26 cellular contexts compared by ENCODE assay signal in the genomic region with DNA sequence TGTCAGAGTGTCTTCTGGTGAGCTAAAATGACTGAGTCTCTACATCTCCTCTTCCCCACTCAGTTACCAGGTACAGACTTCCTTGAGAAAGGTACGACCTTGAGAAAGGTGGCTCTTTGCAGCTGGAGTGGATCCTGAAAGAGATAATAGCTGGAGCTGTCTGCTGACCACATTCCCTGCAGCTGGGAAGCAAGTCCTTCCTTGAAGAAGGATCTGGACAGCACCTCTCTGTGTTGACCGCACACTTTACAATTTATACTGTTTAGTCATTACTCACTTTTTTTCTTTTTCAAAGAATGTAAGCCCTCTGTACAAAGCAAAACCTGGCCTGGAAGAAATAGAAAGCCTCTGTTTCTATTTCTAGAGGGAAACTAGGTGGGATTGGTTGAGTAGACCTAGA.
"Had no signal": no experiment of that assay in that cellular context is flagged by ENCODE, and none has a peak within 500 bp of the region (broad histone marks: within the 10 kb centered on the region; RNA-seq: fewer than 3 reads in every experiment).

No MANE protein-coding gene starts in this region.

- H3K27ac ChIP-seq: brain microvascular endothelial cell, colonic mucosa, esophagus muscularis mucosa, psoas muscle, skin epidermis, suprapubic skin, transverse colon, vagina, VCaP had no signal

- DNase-seq: activated CD4-positive, alpha-beta T cell treated with anti-CD3 and anti-CD28 coated beads, Interleukin-2, amount 50 U/mL, for 48 hours; activated gamma-delta T cell treated with Interleukin-2 at 50 U/mL for 16 hours; activated T-cell treated with anti-CD3 and anti-CD28 coated beads for 4 hours; amniotic stem cell; brain microvascular endothelial cell; central memory CD4-positive, alpha-beta T cell; colonic mucosa; effector CD4-positive, alpha-beta T cell; immature natural killer cell; left cardiac atrium; naive thymus-derived CD8-positive, alpha-beta T cell; psoas muscle; right cardiac atrium; stimulated activated CD4-positive, alpha-beta T cell treated with anti-CD3 and anti-CD28 coated beads, Interleukin-15, amount 100 ng/mL, for 24 hours; stimulated activated CD4-positive, alpha-beta T cell treated with anti-CD3 and anti-CD28 coated beads, Interleukin-2, amount 100 ng/mL, for 48 hours; stimulated activated naive CD8-positive, alpha-beta T cell treated with anti-CD3 and anti-CD28 coated beads, Interleukin-15, amount 100 ng/mL, for 72 hours; T-helper 2 cell; transverse colon had no signal

- H3K36me3 Mint-ChIP-seq: activated naive CD8-positive, alpha-beta T cell; immature natural killer cell; naive thymus-derived CD8-positive, alpha-beta T cell had no signal

- H3K4me3 Mint-ChIP-seq: activated naive CD8-positive, alpha-beta T cell; activated T-helper 1 cell treated with anti-CD3 and anti-CD28 coated beads, Interleukin-12 subunit alpha, Interleukin-12 subunit beta, Interleukin-2, Interleukin-4 antibody, amounts not matched to agents 30 ng/mL and 10 ng/mL and 1 ng/mL, durations not matched to agents 14 hours and 24 hours and 36 hours; immature natural killer cell; naive thymus-derived CD8-positive, alpha-beta T cell; stimulated activated naive CD8-positive, alpha-beta T cell treated with anti-CD3 and anti-CD28 coated beads, Interleukin-15, amount 100 ng/mL, for 72 hours had no signal

- H3K4me1 ChIP-seq: colonic mucosa, esophagus muscularis mucosa, psoas muscle, suprapubic skin, transverse colon, vagina had no signal

- H3K27ac Mint-ChIP-seq: activated naive CD8-positive, alpha-beta T cell; activated T-helper 1 cell treated with anti-CD3 and anti-CD28 coated beads, Interleukin-12 subunit alpha, Interleukin-12 subunit beta, Interleukin-2, Interleukin-4 antibody, amounts not matched to agents 30 ng/mL and 10 ng/mL and 1 ng/mL, durations not matched to agents 14 hours and 24 hours and 36 hours; immature natural killer cell; naive thymus-derived CD8-positive, alpha-beta T cell; stimulated activated naive CD8-positive, alpha-beta T cell treated with anti-CD3 and anti-CD28 coated beads, Interleukin-15, amount 100 ng/mL, for 72 hours had no signal

- H3K36me3 ChIP-seq: brain microvascular endothelial cell, colonic mucosa, esophagus muscularis mucosa, suprapubic skin, transverse colon, vagina had no signal

- H3K27me3 ChIP-seq: brain microvascular endothelial cell, colonic mucosa, esophagus muscularis mucosa, suprapubic skin, transverse colon, vagina had no signal

- ATAC-seq: left cardiac atrium; naive thymus-derived CD8-positive, alpha-beta T cell; psoas muscle; right cardiac atrium; stimulated activated naive CD8-positive, alpha-beta T cell treated with anti-CD3 and anti-CD28 coated beads, Interleukin-15, amount 100 ng/mL, for 72 hours had no signal

- H3K4me1 Mint-ChIP-seq: immature natural killer cell; naive thymus-derived CD8-positive, alpha-beta T cell; stimulated activated naive CD8-positive, alpha-beta T cell treated with anti-CD3 and anti-CD28 coated beads, Interleukin-15, amount 100 ng/mL, for 72 hours had no signal

- H3K9me3 ChIP-seq: colonic mucosa, esophagus muscularis mucosa, psoas muscle, suprapubic skin, transverse colon, vagina had no signal

- H3K4me3 ChIP-seq: colonic mucosa, esophagus muscularis mucosa, psoas muscle, skin epidermis, suprapubic skin, transverse colon, vagina had no signal

- FAIRE-seq: endothelial cell of umbilical vein had no signal

- H3K9me3 Mint-ChIP-seq: activated T-helper 1 cell treated with anti-CD3 and anti-CD28 coated beads, Interleukin-12 subunit alpha, Interleukin-12 subunit beta, Interleukin-2, Interleukin-4 antibody, amounts not matched to agents 30 ng/mL and 10 ng/mL and 1 ng/mL, durations not matched to agents 14 hours and 24 hours and 36 hours; immature natural killer cell; naive thymus-derived CD8-positive, alpha-beta T cell; stimulated activated naive CD8-positive, alpha-beta T cell treated with anti-CD3 and anti-CD28 coated beads, Interleukin-15, amount 100 ng/mL, for 72 hours had no signal
